ENCODE assay signal across 1 cellular context in the genomic region with DNA sequence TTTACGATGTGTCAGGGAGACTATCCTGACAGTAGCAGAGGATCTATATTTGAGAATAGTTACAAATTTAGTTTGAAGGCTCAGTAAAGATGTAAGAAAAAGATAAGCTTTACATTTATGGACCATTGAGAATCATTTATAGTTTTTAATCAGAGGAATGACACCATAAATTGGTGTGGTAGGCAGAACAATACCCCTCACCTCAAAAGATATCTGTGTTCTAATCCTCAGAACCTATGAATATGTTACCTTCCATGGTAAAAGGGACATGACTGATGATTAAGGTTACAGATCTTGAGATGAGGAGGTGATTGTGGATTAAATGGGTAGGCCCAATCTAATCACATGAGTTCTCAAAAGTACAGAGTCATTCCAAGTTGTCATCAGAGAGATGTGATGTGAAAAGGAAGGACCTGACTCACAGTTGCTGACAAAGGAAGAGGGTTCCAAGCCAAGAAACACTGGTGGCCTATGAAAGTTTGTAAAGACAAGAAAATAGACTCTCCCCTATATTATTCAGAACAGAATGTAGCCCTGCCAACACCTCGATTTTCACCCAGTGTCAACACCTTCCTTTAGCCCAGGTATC.
A peak's percentile ranks its signal among the peaks of the same experiment; 100 is the strongest.
TF ChIP-seq lines count a peak whose summit lies in the region.

No MANE protein-coding gene starts in this region.

TF ChIP-seq in K562, 482 proteins besides CTCF, POLR2A, EP300 and RAD21:
- TF ChIP-seq, protein P1, sequence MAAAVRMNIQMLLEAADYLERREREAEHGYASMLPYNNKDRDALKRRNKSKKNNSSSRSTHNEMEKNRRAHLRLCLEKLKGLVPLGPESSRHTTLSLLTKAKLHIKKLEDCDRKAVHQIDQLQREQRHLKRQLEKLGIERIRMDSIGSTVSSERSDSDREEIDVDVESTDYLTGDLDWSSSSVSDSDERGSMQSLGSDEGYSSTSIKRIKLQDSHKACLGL (CRISPR knock-in tag; IDR thresholded peaks at IDR 0.05; ENCODE audit: borderline replicate concordance, poor library complexity, severe bottlenecking) = no peak
- TF ChIP-seq ZNF589 (CRISPR knock-in tag; IDR thresholded peaks at IDR 0.05; ENCODE audit: low read depth) (0 out of 2 replicates have a peak, but pooled peaks have one; percentile 18), NFE2 (IDR thresholded peaks at IDR 0.05; ENCODE audit: low read depth) (peak; percentile 53), C11orf30 (IDR thresholded peaks at IDR 0.05; ENCODE audit: low read depth) (peak; percentile 8; the same call in 1 of the 2 replicates), MAFG (tag; conservative IDR thresholded peaks at IDR 0.05) (0 out of 2 replicates have a peak, but pooled peaks have one; percentile 17), TRIM28 (IDR thresholded peaks at IDR 0.05) (no peak), MEIS2 (IDR thresholded peaks at IDR 0.05; ENCODE audit: partially characterized antibody) (peak; percentile 19)
